ENCODE assay signal across 11 cellular contexts in genomic region chrX:154211499-154211898, GRCh38. TPM values are rescaled to one million over a fixed set of nuclear protein-coding genes. Genes with fewer than 3 reads are reported as not detected.
"Had no signal": no experiment of that assay in that cellular context is flagged by ENCODE, and none has a peak within 500 bp of the region (broad histone marks: within the 10 kb centered on the region; RNA-seq: fewer than 3 reads in every experiment).

No MANE protein-coding gene starts in this region.

RNA-seq across cellular contexts. Expression of gene OPN1MW2, which starts 8.1 kb away (rescaled TPM):
- total RNA-seq: OCI-LY7, PC-3, PC-9, Peyer's patch, Right ventricle myocardium inferior, Right ventricle myocardium superior, RPMI7951, SJCRH30, SJSA1, SK-MEL-5 had no signal
- polyA plus RNA-seq: SK-N-SH had no signal

RNA-seq across cellular contexts. Expression of gene OPN1MW, which starts 29.1 kb away (rescaled TPM):
- total RNA-seq: OCI-LY7, PC-3, PC-9, Peyer's patch, Right ventricle myocardium inferior, Right ventricle myocardium superior, RPMI7951, SJCRH30, SJSA1, SK-MEL-5 had no signal
- polyA plus RNA-seq: SK-N-SH had no signal

RNA-seq across cellular contexts. Expression of gene OPN1MW3, which starts 45.9 kb away (rescaled TPM):
- total RNA-seq: OCI-LY7, PC-3, PC-9, Peyer's patch, Right ventricle myocardium inferior, Right ventricle myocardium superior, RPMI7951, SJCRH30, SJSA1, SK-MEL-5 had no signal
- polyA plus RNA-seq: SK-N-SH had no signal
